ENCODE assay signal across 18 cellular contexts in genomic region chr5:116764941-116765340, GRCh38.
DNase-seq lines count a peak whose midpoint lies in the region; ATAC-seq, FAIRE-seq and TF ChIP-seq lines count a peak whose summit lies in the region.
"Had no signal": no experiment of that assay in that cellular context is flagged by ENCODE, and none has a peak within 500 bp of the region (broad histone marks: within the 10 kb centered on the region; RNA-seq: fewer than 3 reads in every experiment).

No MANE protein-coding gene starts in this region.

- DNase-seq in DMS53 (lab: John Stamatoyannopoulos, UW) (peak; percentile 49), DMS53 treated with DMSO at 0.1 percent for 48 hours (lab: John Stamatoyannopoulos, UW; ENCODE audit: unreplicated experiment) (no peak), GM19239 (ENCODE audit: insufficient read length, low spot score) (no peak), RWPE2 (ENCODE audit: low spot score) (no peak), osteocyte (ENCODE audit: extremely low spot score, unreplicated experiment) (no peak), prostate gland (ENCODE audit: low spot score) (no peak), superior temporal gyrus (ENCODE audit: extremely low spot score) (no peak)
- no peak for DNase-seq in activated naive CD4-positive, alpha-beta T cell treated with Interleukin-2 at 50 U/mL for 16 hours
- DNase-seq: GF-D8; NCI-H1092 treated with DMSO at 0.1 percent for 48 hours; NCI-H2081; NCI-H748 treated with DMSO at 0.1 percent for 48 hours; NK-92 treated with Interleukin-12 subunit alpha and Interleukin-12 subunit beta, amount 100 ng/mL, for 24 hours; OCI-M1 had no signal

- H3K27me3 ChIP-seq in RWPE2 (ENCODE audit: insufficient read depth, poor library complexity, severe bottlenecking), result no peaks in the 10 kb centered on the region
- H3K27me3 ChIP-seq in prostate gland (replicated peaks; ENCODE audit: insufficient read depth), result no peaks in the 10 kb centered on the region

- TF ChIP-seq CTCF in RWPE2 (IDR thresholded peaks at IDR 0.05; ENCODE audit: poor library complexity, severe bottlenecking), result no peak
- no peak for TF ChIP-seq CTCF in osteocyte (IDR thresholded peaks at IDR 0.05)
- TF ChIP-seq CTCF in prostate gland (IDR thresholded peaks at IDR 0.05), result no peak

- H3K4me3 ChIP-seq in RWPE2 (ENCODE audit: severe bottlenecking) (no peak overlapping the region), prostate gland (no peak overlapping the region)
- H3K4me3 ChIP-seq: SK-N-MC had no signal

- ATAC-seq in RWPE2 (ENCODE audit: low read depth), result no peak

- no peaks in the 10 kb centered on the region for H3K9me3 Mint-ChIP-seq in osteocyte (ENCODE audit: unreplicated experiment)

- H3K27ac ChIP-seq in RWPE2 (ENCODE audit: poor library complexity, severe bottlenecking), result peak overlapping the region; percentile 48
- no peak overlapping the region for H3K27ac ChIP-seq in prostate gland
- H3K27ac ChIP-seq: 22Rv1 had no signal

- H3K4me1 Mint-ChIP-seq in osteocyte (ENCODE audit: unreplicated experiment), result peaks cover 42% of the 10 kb centered on the region
- H3K4me1 Mint-ChIP-seq: CD14-positive monocyte had no signal

- 95% methylated on average over 2 of the region's 2 CpGs for WGBS in prostate gland

- H3K36me3 ChIP-seq in RWPE2 (ENCODE audit: low read depth) (no peaks in the 10 kb centered on the region), prostate gland (no peaks in the 10 kb centered on the region)

- H3K4me3 Mint-ChIP-seq in osteocyte (ENCODE audit: unreplicated experiment), result no peak overlapping the region
- H3K4me3 Mint-ChIP-seq: CD14-positive monocyte had no signal

- intact Hi-C loops in prostate gland (cut with DNase I), result no loop called here

- no peaks in the 10 kb centered on the region for H3K27me3 Mint-ChIP-seq in osteocyte (ENCODE audit: unreplicated experiment)

- no peak for TF ChIP-seq POLR2A in prostate gland (IDR thresholded peaks at IDR 0.05)

- peak; percentile 73 for FAIRE-seq in GM19239 (lab: Jason Lieb, UNC)
- FAIRE-seq: H1 had no signal

- H3K36me3 Mint-ChIP-seq in osteocyte (ENCODE audit: unreplicated experiment), result no peaks in the 10 kb centered on the region
- H3K36me3 Mint-ChIP-seq: CD14-positive monocyte had no signal

- peak overlapping the region; percentile 78 for H3K27ac Mint-ChIP-seq in osteocyte (ENCODE audit: unreplicated experiment)

- H3K4me1 ChIP-seq in RWPE2 (ENCODE audit: insufficient read depth, poor library complexity, severe bottlenecking), result peaks cover 19% of the 10 kb centered on the region
- no peaks in the 10 kb centered on the region for H3K4me1 ChIP-seq in prostate gland (replicated peaks)

- H3K9me3 ChIP-seq in RWPE2 (ENCODE audit: severe bottlenecking) (no peaks in the 10 kb centered on the region), prostate gland (no peaks in the 10 kb centered on the region)
